8 cellular contexts compared by ENCODE assay signal in the genomic region with DNA sequence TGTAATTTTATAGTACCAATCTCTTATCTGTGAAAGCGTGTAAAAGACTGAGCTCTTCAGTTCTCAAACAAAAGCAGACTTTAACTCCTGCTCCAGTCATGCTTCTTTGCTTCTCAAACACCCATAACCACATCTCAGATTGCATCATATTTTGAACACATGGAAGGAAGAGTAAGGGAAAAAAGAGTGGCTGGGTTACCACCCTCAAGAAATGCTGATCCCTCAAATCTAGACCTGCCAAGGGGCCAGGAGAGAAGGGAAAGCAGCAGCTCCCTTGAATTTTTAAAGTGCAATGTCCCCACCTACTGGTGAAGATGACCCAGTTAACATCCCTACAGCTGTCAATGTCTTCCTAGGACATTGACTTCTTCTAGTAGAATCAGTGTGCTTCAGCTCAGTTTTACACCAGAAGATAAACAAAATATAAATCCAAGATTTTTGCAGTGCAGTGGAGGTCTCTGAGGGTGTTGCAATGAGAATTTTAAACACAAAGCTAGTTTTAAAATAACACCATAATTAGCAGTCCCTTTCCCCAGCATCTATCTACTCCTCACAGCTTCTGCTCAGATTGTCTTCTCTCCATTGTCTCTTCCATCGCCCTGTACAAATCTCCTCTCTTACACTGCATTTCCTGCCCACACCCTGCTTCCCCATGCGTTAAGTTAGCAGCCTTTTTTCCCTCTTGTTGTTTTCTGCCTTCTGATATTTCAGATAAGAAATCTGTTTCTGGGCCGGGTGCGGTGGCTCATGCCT. TPM values are rescaled to one million over a fixed set of nuclear protein-coding genes. Genes with fewer than 3 reads are reported as not detected.
DNase-seq lines count a peak whose midpoint lies in the region; ATAC-seq and TF ChIP-seq lines count a peak whose summit lies in the region.

No MANE protein-coding gene starts in this region.

- no peak for ATAC-seq in GM18520 (IDR thresholded peaks at IDR 0.05; ENCODE audit: unreplicated experiment)

- H3K9me3 ChIP-seq in cardiac muscle cell (ENCODE audit: low read depth), result no peaks in the 10 kb centered on the region

- no peaks in the 10 kb centered on the region for H3K4me1 Mint-ChIP-seq in activated naive CD4-positive, alpha-beta T cell treated with anti-CD3 and anti-CD28 coated beads, Interleukin-2, amount 10 ng/mL, durations not matched to agents 7 days and 5 days

- H3K36me3 ChIP-seq in cardiac muscle cell, result no peaks in the 10 kb centered on the region

- no peaks in the 10 kb centered on the region for H3K36me3 Mint-ChIP-seq in activated naive CD4-positive, alpha-beta T cell treated with anti-CD3 and anti-CD28 coated beads, Interleukin-2, amount 10 ng/mL, durations not matched to agents 7 days and 5 days

- DNase-seq in COLO829 (ENCODE audit: low spot score) (peak; percentile 61), GM20000 (ENCODE audit: low spot score) (peak; percentile 63), NCI-H524 (lab: John Stamatoyannopoulos, UW) (peak; percentile 44 to 56), cardiac muscle cell (ENCODE audit: low read depth in 1 of 2, low spot score in 1 of 2) (peak; percentile 66 to 77), pulmonary artery endothelial cell (ENCODE audit: low read depth, low spot score) (peak; percentile 10)
- DNase-seq in activated naive CD4-positive, alpha-beta T cell treated with anti-CD3 and anti-CD28 coated beads, Interleukin-2, amount 10 ng/mL, durations not matched to agents 7 days and 5 days, result peak; percentile 45
- no peak for DNase-seq in stimulated activated naive CD4-positive, alpha-beta T cell treated with Interleukin-2 at 50 U/mL for 16 hours (lab: John Stamatoyannopoulos, UW)

- CTCF ChIA-PET in activated naive CD4-positive, alpha-beta T cell treated with anti-CD3 and anti-CD28 coated beads, Interleukin-2, amount 10 ng/mL, durations not matched to agents 7 days and 5 days (lab: Charles Lee), result interaction anchor here (0.6 to 4.7 kb wide), 28 partner anchors 8 to 888 kb away, joined by 3 to 39 read pairs (median 4); a partner anchor contains a TSS

- no peak overlapping the region for H3K27ac ChIP-seq in cardiac muscle cell

- H3K4me1 ChIP-seq in cardiac muscle cell (ENCODE audit: low read depth), result no peaks in the 10 kb centered on the region

- no peaks in the 10 kb centered on the region for H3K27me3 ChIP-seq in cardiac muscle cell

- TF ChIP-seq CTCF in GM20000 (IDR thresholded peaks at IDR 0.05; ENCODE audit: extremely low read depth, missing control alignments) (peak; percentile 42), cardiac muscle cell (IDR thresholded peaks at IDR 0.05; ENCODE audit: low read depth, low read length) (peak; percentile 64)

- H3K4me3 Mint-ChIP-seq in activated naive CD4-positive, alpha-beta T cell treated with anti-CD3 and anti-CD28 coated beads, Interleukin-2, amount 10 ng/mL, durations not matched to agents 7 days and 5 days, result no peak overlapping the region

- H3K4me3 ChIP-seq in cardiac muscle cell, result no peak overlapping the region

- H3K27me3 Mint-ChIP-seq in activated naive CD4-positive, alpha-beta T cell treated with anti-CD3 and anti-CD28 coated beads, Interleukin-2, amount 10 ng/mL, durations not matched to agents 7 days and 5 days, result peaks cover 45% of the 10 kb centered on the region

- H3K9me3 Mint-ChIP-seq in activated naive CD4-positive, alpha-beta T cell treated with anti-CD3 and anti-CD28 coated beads, Interleukin-2, amount 10 ng/mL, durations not matched to agents 7 days and 5 days, result peaks cover 3% of the 10 kb centered on the region

- H3K27ac Mint-ChIP-seq in activated naive CD4-positive, alpha-beta T cell treated with anti-CD3 and anti-CD28 coated beads, Interleukin-2, amount 10 ng/mL, durations not matched to agents 7 days and 5 days, result no peak overlapping the region

RNA-seq across cellular contexts. Expression of a gene that starts 22.6 kb away (rescaled TPM):
- not detected in 2 replicates for total RNA-seq in cardiac muscle cell
- not detected in 2 replicates for polyA plus RNA-seq in cardiac muscle cell
- total RNA-seq in pulmonary artery endothelial cell, result not detected in 2 replicates

RNA-seq across cellular contexts. Expression of a gene that starts 30.8 kb away (rescaled TPM):
- total RNA-seq in cardiac muscle cell (not detected in 2 replicates), pulmonary artery endothelial cell (0.49 TPM in 1 of 2 replicates, not detected in the other)
- polyA plus RNA-seq in cardiac muscle cell, result not detected in 2 replicates

RNA-seq across cellular contexts. Expression of a gene that starts 44.8 kb away (rescaled TPM):
- not detected in 2 replicates for total RNA-seq in cardiac muscle cell
- not detected in 2 replicates for polyA plus RNA-seq in cardiac muscle cell
- not detected in 2 replicates for total RNA-seq in pulmonary artery endothelial cell

RNA-seq across cellular contexts. Expression of a gene that starts 52.6 kb away (rescaled TPM):
- total RNA-seq in cardiac muscle cell (2.6 and 5.1 TPM in 2 replicates), pulmonary artery endothelial cell (35.9 and 45.6 TPM in 2 replicates)
- 2.1 and 2.5 TPM in 2 replicates for polyA plus RNA-seq in cardiac muscle cell

RNA-seq across cellular contexts. Expression of a gene that starts 57.9 kb away (rescaled TPM):
- total RNA-seq in cardiac muscle cell, result 0.21 and 0.42 TPM in 2 replicates
- polyA plus RNA-seq in cardiac muscle cell, result 0.57 and 0.66 TPM in 2 replicates
- total RNA-seq in pulmonary artery endothelial cell, result 83.1 and 93.6 TPM in 2 replicates
